In genomic region chr3:152241142-152242067, GRCh38 we compare ENCODE assay signal across 8 cellular contexts. TPM values are rescaled to one million over a fixed set of nuclear protein-coding genes. Genes with fewer than 3 reads are reported as not detected.
DNase-seq lines count a peak whose midpoint lies in the region; ATAC-seq and TF ChIP-seq lines count a peak whose summit lies in the region.

No MANE protein-coding gene starts in this region.

- TF ChIP-seq CTCF in fibroblast of the aortic adventitia (IDR thresholded peaks at IDR 0.05; ENCODE audit: insufficient read depth, low read length): no peak

- H3K27me3 ChIP-seq in MG63: no peaks in the 10 kb centered on the region

- peak; percentile 25 for DNase-seq in HCEC 1CT
- DNase-seq in NAMALWA (ENCODE audit: low spot score): peak; percentile 37
- DNase-seq in fibroblast of the aortic adventitia (ENCODE audit: low read depth): peak; percentile 45
- no peak for DNase-seq in central memory CD4-positive, alpha-beta T cell
- DNase-seq in GM19240 (ENCODE audit: insufficient read length, low spot score): no peak
- no peak for DNase-seq in hypothalamus (lab: John Stamatoyannopoulos, UW)
- DNase-seq in MG63: no peak

- H3K4me3 ChIP-seq in fibroblast of the aortic adventitia (ENCODE audit: low read depth, low read length): no peak overlapping the region
- no peak overlapping the region for H3K4me3 ChIP-seq in MG63

- H3K9me3 ChIP-seq in MG63: no peaks in the 10 kb centered on the region

- peak; percentile 71 for ATAC-seq in GM18498 (IDR thresholded peaks at IDR 0.05; ENCODE audit: unreplicated experiment)

- H3K36me3 ChIP-seq in MG63: no peaks in the 10 kb centered on the region

RNA-seq across cellular contexts. Expression of gene MBNL1, which starts 27.3 kb away (rescaled TPM):
- 105 and 465 TPM in 2 replicates for total RNA-seq in fibroblast of the aortic adventitia (ENCODE audit: low replicate concordance)
- 171 and 176 TPM in 2 replicates for total RNA-seq in MG63 (2014; rRNA removed; shearing (Covaris generic); ENCODE audit: low replicate concordance)

Comparison
In these comparisons a context has a peak if more than half of its experiments do, and no peak if none do; other contexts are left out.
1. DNase-seq: peak in HCEC 1CT (single experiment), NAMALWA (single experiment) and fibroblast of the aortic adventitia (single experiment); none in central memory CD4-positive, alpha-beta T cell (single experiment), GM19240 (single experiment), hypothalamus (0 of 51) and MG63 (single experiment).